Comparison of ENCODE assay signal across 8 cellular contexts in the genomic region with DNA sequence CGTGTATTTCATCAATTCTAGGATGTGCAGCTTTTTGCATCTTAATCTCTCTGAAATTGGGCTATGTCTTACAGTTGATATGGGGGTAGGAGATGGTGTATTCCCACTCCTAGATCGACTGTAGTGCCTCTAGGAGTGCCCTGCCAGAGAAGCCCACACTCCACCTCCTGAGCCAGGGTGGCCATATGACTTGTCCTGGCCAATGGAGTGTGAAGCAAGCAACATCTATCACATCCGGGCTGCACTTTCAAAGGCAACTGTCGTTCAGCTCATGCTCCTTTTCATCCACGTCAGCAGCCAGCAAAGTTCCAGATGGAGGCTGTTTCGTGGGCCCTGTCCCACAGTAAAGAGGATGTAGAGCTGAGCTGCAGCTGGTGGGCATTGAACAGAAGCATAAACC.
DNase-seq lines count a peak whose midpoint lies in the region; ATAC-seq, FAIRE-seq and TF ChIP-seq lines count a peak whose summit lies in the region.

No MANE protein-coding gene starts in this region.

- H3K27ac ChIP-seq in esophagus muscularis mucosa (replicated peaks in 1 of 4), result peak overlapping the region in 3 of 4 donors; percentile 0 to 46 (median 2)

- WGBS in esophagus muscularis mucosa, result 61% methylated on average over 5 of the region's 6 CpGs

- no peaks in the 10 kb centered on the region for H3K36me3 Mint-ChIP-seq in mesothelial cell of epicardium

- TF ChIP-seq CTCF in esophagus muscularis mucosa (IDR thresholded peaks at IDR 0.05), result no peak
- TF ChIP-seq CTCF in mesothelial cell of epicardium (IDR thresholded peaks at IDR 0.05; ENCODE audit: unreplicated experiment), result no peak

- H3K9me3 ChIP-seq in esophagus muscularis mucosa, result no peaks in the 10 kb centered on the region

- intact Hi-C loops in esophagus muscularis mucosa (cut with DNase I), result no loop called here

- no peak overlapping the region for H3K27ac Mint-ChIP-seq in mesothelial cell of epicardium

- H3K9me3 Mint-ChIP-seq in mesothelial cell of epicardium, result no peaks in the 10 kb centered on the region

- peak; percentile 86 for ATAC-seq in GM21423 (IDR thresholded peaks at IDR 0.05; ENCODE audit: unreplicated experiment)

- TF ChIP-seq POLR2A in GM12891 (IDR thresholded peaks at IDR 0.05; ENCODE audit: low read depth, low read length), result peak; percentile 53
- no peak for TF ChIP-seq POLR2A in esophagus muscularis mucosa (IDR thresholded peaks at IDR 0.05; ENCODE audit: low read depth)

- no peaks in the 10 kb centered on the region for H3K36me3 ChIP-seq in esophagus muscularis mucosa

- no peak for TF ChIP-seq EP300 in esophagus muscularis mucosa (IDR thresholded peaks at IDR 0.05)

- H3K4me1 Mint-ChIP-seq in mesothelial cell of epicardium, result no peaks in the 10 kb centered on the region

- peak; percentile 93 for FAIRE-seq in GM12891 (lab: Jason Lieb, UNC)

- no peak overlapping the region for H3K4me3 ChIP-seq in esophagus muscularis mucosa

- H3K4me3 Mint-ChIP-seq in mesothelial cell of epicardium, result no peak overlapping the region

- DNase-seq in GM12891 (ENCODE audit: insufficient read length, low spot score) (peak; percentile 76), HK-2 (ENCODE audit: unreplicated experiment) (peak; percentile 66), esophagus muscularis mucosa (ENCODE audit: extremely low spot score) (no peak), retina (no peak), cerebellar nuclear complex (lab: John Stamatoyannopoulos, UW) (no peak), mesothelial cell of epicardium (ENCODE audit: low spot score in 2 of 2, unreplicated experiment in 2 of 2) (no peak), NCI-H524 (lab: John Stamatoyannopoulos, UW) (no peak)

- no peaks in the 10 kb centered on the region for H3K27me3 ChIP-seq in esophagus muscularis mucosa

- no peaks in the 10 kb centered on the region for H3K27me3 Mint-ChIP-seq in mesothelial cell of epicardium (ENCODE audit: low read depth)

- H3K4me1 ChIP-seq in esophagus muscularis mucosa, result peaks cover 0 to 33% (median 21%) of the 10 kb centered on the region in 4 donors

TF ChIP-seq in GM12891, 5 proteins besides CTCF, POLR2A, EP300 and RAD21:
- peak; percentile 53; the same call in 1 of the 2 replicates for TF ChIP-seq POLR2AphosphoS5 (IDR thresholded peaks at IDR 0.05; ENCODE audit: low read depth, low read length)
- peak; percentile 72 for TF ChIP-seq PAX5 (IDR thresholded peaks at IDR 0.05; ENCODE audit: insufficient read depth, low read length, severe bottlenecking)
- no peak for TF ChIP-seq TAF1 (IDR thresholded peaks at IDR 0.05; ENCODE audit: low read depth, low read length)
- no peak for TF ChIP-seq POU2F2 (IDR thresholded peaks at IDR 0.05; ENCODE audit: low read depth, low read length)
- TF ChIP-seq SPI1 (IDR thresholded peaks at IDR 0.05; ENCODE audit: low read depth, low read length), result no peak
TF ChIP-seq in GM12891: peak in this region for 2.

Comparison
In these comparisons a context has a peak if more than half of its experiments do, and no peak if none do; other contexts are left out.
1. DNase-seq: peak in GM12891 (single experiment) and HK-2 (single experiment); none in esophagus muscularis mucosa (single experiment), retina (single experiment), cerebellar nuclear complex (0 of 2), mesothelial cell of epicardium (0 of 2) and NCI-H524 (0 of 2).